8 cellular contexts compared by ENCODE assay signal in genomic region chr1:112358798-112359408, GRCh38.
DNase-seq lines count a peak whose midpoint lies in the region; ATAC-seq and TF ChIP-seq lines count a peak whose summit lies in the region.

No MANE protein-coding gene starts in this region.

- H3K4me3 ChIP-seq in WI38 (ENCODE audit: low read depth, low read length), result no peak overlapping the region
- H3K4me3 ChIP-seq in duodenal mucosa (ENCODE audit: low read depth in 1 of 2, low read length in 2 of 2), result no peak overlapping the region

- H3K27me3 ChIP-seq in duodenal mucosa (ENCODE audit: control insufficient read depth in 1 of 2, insufficient read depth in 2 of 2, low read length in 2 of 2), result no peaks in the 10 kb centered on the region

- peak; percentile 69 for DNase-seq in AG08396 (ENCODE audit: low spot score)
- DNase-seq in LoVo (ENCODE audit: low spot score), result peak; percentile 45
- peak; percentile 74 for DNase-seq in medulla oblongata (ENCODE audit: extremely low spot score)
- peak in 1 of 2 donors; percentile 10 for DNase-seq in stimulated activated effector memory CD8-positive, alpha-beta T cell treated with anti-CD3 and anti-CD28 coated beads, Interleukin-12 subunit alpha, Interleukin-12 subunit beta, amount 100 ng/mL, for 72 hours (ENCODE audit: low spot score in 2 of 2)
- DNase-seq in effector CD8-positive, alpha-beta T cell (lab: John Stamatoyannopoulos, UW), result no peak

- no peak overlapping the region for H3K4me3 Mint-ChIP-seq in stimulated activated effector memory CD8-positive, alpha-beta T cell treated with anti-CD3 and anti-CD28 coated beads, Interleukin-12 subunit alpha, Interleukin-12 subunit beta, amount 100 ng/mL, for 72 hours

- no peak overlapping the region for H3K9ac ChIP-seq in duodenal mucosa (ENCODE audit: low read depth in 1 of 2, low read length in 2 of 2)

- H3K4me1 Mint-ChIP-seq in stimulated activated effector memory CD8-positive, alpha-beta T cell treated with anti-CD3 and anti-CD28 coated beads, Interleukin-12 subunit alpha, Interleukin-12 subunit beta, amount 100 ng/mL, for 72 hours, result no peaks in the 10 kb centered on the region

- no peaks in the 10 kb centered on the region for H3K9me3 Mint-ChIP-seq in stimulated activated effector memory CD8-positive, alpha-beta T cell treated with anti-CD3 and anti-CD28 coated beads, Interleukin-12 subunit alpha, Interleukin-12 subunit beta, amount 100 ng/mL, for 72 hours

- peak; percentile 71 for ATAC-seq in stimulated activated effector memory CD8-positive, alpha-beta T cell treated with anti-CD3 and anti-CD28 coated beads, Interleukin-12 subunit alpha, Interleukin-12 subunit beta, amount 100 ng/mL, for 72 hours

- no peaks in the 10 kb centered on the region for H3K36me3 ChIP-seq in duodenal mucosa (ENCODE audit: control insufficient read depth in 1 of 2, insufficient read depth in 2 of 2, low read length in 2 of 2)

- no peaks in the 10 kb centered on the region for H3K9me3 ChIP-seq in duodenal mucosa (ENCODE audit: control insufficient read depth in 1 of 2, low read length in 2 of 2)

- H3K4me1 ChIP-seq in duodenal mucosa (ENCODE audit: control insufficient read depth in 1 of 2, insufficient read depth in 2 of 2, low read length in 2 of 2), result peaks cover 25 to 27% of the 10 kb centered on the region in 2 donors

- peak; percentile 85 for TF ChIP-seq CTCF in GM12874 (IDR thresholded peaks at IDR 0.05; ENCODE audit: insufficient read depth, low read depth, low read length)
- TF ChIP-seq CTCF in WI38 (IDR thresholded peaks at IDR 0.05; ENCODE audit: low read depth, low read length), result peak; percentile 80

- no peak overlapping the region for H3K27ac Mint-ChIP-seq in stimulated activated effector memory CD8-positive, alpha-beta T cell treated with anti-CD3 and anti-CD28 coated beads, Interleukin-12 subunit alpha, Interleukin-12 subunit beta, amount 100 ng/mL, for 72 hours

- H3K36me3 Mint-ChIP-seq in stimulated activated effector memory CD8-positive, alpha-beta T cell treated with anti-CD3 and anti-CD28 coated beads, Interleukin-12 subunit alpha, Interleukin-12 subunit beta, amount 100 ng/mL, for 72 hours, result no peaks in the 10 kb centered on the region

- peak overlapping the region; percentile 71 for H3K27ac ChIP-seq in duodenal mucosa (ENCODE audit: low read depth, low read length)
